Comparison of ENCODE assay signal across 27 cellular contexts in genomic region chr2:85660725-85661124, GRCh38. TPM values are rescaled to one million over a fixed set of nuclear protein-coding genes. Genes with fewer than 3 reads are reported as not detected.
"Had no signal": no experiment of that assay in that cellular context is flagged by ENCODE, and none has a peak within 500 bp of the region (broad histone marks: within the 10 kb centered on the region; RNA-seq: fewer than 3 reads in every experiment).

No MANE protein-coding gene starts in this region.

- FAIRE-seq: K562 had no signal

- H3K9me3 ChIP-seq: adrenal gland, SJCRH30, SK-N-SH had no signal

- H3K27ac ChIP-seq: SJCRH30, VCaP had no signal

- DNase-seq: activated CD4-positive, alpha-beta memory T cell treated with anti-CD3 and anti-CD28 coated beads, Interleukin-2, amount 10 ng/mL, durations not matched to agents 7 days and 5 days; activated CD4-positive, alpha-beta T cell treated with anti-CD3 and anti-CD28 coated beads for 36 hours; activated CD4-positive, alpha-beta T cell treated with anti-CD3 and anti-CD28 coated beads, Interleukin-2, amount 50 U/mL, for 1 hour; activated CD8-positive, alpha-beta memory T cell treated with anti-CD3 and anti-CD28 coated beads, Interleukin-2, amount 50 U/mL, for 48 hours; activated naive CD4-positive, alpha-beta T cell treated with anti-CD3 and anti-CD28 coated beads, Interleukin-2, amount 50 U/mL, for 16 hours; activated naive CD8-positive, alpha-beta T cell treated with anti-CD3 and anti-CD28 coated beads, Interleukin-2, amount 10 ng/mL, durations not matched to agents 7 days and 5 days; activated T-cell treated with anti-CD3 and anti-CD28 coated beads, Interleukin-2, amount 50 U/mL, for 1 hour; adrenal gland; anterior cingulate cortex; Karpas-422; MM.1S; NCI-H1105; NCI-H1436; NCI-H1694 treated with DMSO at 0.1 percent for 48 hours; NCI-H2029 treated with DMSO at 0.1 percent for 48 hours; NCI-H345; NCI-H510A; NCI-H526 treated with DMSO at 0.1 percent for 48 hours; NCI-H82; SJCRH30; SK-N-SH; T-helper 1 cell had no signal

- H3K27me3 ChIP-seq: adrenal gland, SJCRH30 had no signal

- H3K36me3 ChIP-seq: adrenal gland, SJCRH30 had no signal

- H3K4me1 ChIP-seq: adrenal gland, SJCRH30 had no signal

- H3K4me3 ChIP-seq: adrenal gland, K562, SJCRH30 had no signal

- ATAC-seq: activated CD4-positive, alpha-beta T cell treated with anti-CD3 and anti-CD28 coated beads for 36 hours; K562 had no signal

RNA-seq across cellular contexts. Expression of gene SFTPB, which starts 7.3 kb away (rescaled TPM):
- total RNA-seq: activated CD4-positive, alpha-beta memory T cell treated with anti-CD3 and anti-CD28 coated beads, Interleukin-2, amount 10 ng/mL, durations not matched to agents 7 days and 5 days; activated CD4-positive, alpha-beta T cell treated with anti-CD3 and anti-CD28 coated beads for 36 hours; activated naive CD8-positive, alpha-beta T cell treated with anti-CD3 and anti-CD28 coated beads, Interleukin-2, amount 10 ng/mL, durations not matched to agents 7 days and 5 days; OCI-LY7; RPMI7951; SJCRH30; T-helper 2 cell treated with Interferon-gamma antibody and Interleukin-4, amounts not matched to agents 100 ng/mL and 5 ng/mL, for 36 hours had no signal
- polyA plus RNA-seq: SK-N-SH had no signal

RNA-seq across cellular contexts. Expression of gene GNLY, which starts 33.4 kb away (rescaled TPM):
- total RNA-seq: K562, OCI-LY7, RPMI7951, SJCRH30 had no signal
- polyA plus RNA-seq: K562, SK-N-SH had no signal
